Comparison of ENCODE assay signal across 8 cellular contexts in the genomic region with DNA sequence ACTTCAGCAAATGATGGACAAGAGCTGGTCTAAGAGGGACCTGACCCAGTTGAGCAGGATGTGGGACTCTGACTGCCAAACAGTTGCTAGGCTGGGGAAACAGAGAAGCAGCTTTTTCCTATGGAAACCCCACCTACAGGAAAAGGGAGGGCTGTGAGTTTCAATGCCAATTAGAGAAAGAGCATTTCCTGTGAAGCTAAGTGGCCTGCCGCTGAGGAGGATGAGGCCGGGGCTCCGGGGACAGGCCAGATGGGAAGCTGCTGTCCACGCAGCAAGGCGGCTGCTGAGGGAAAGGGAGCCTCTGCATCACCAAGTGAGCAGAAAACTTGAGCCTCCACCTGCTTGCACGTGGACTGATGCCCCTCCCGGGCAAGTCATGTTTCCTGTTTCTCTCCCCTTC. TPM values are rescaled to one million over a fixed set of nuclear protein-coding genes. Genes with fewer than 3 reads are reported as not detected.
DNase-seq lines count a peak whose midpoint lies in the region; ATAC-seq and TF ChIP-seq lines count a peak whose summit lies in the region.

Gene PCDH12, minus strand, starts transcription at position 90 of the 400 bp plus-strand sequence. CDS start 351 bp downstream, outside the sequence.

- CTCF ChIA-PET in activated naive CD4-positive, alpha-beta T cell treated with anti-CD3 and anti-CD28 coated beads, Interleukin-2, amount 10 ng/mL, durations not matched to agents 7 days and 5 days (lab: Charles Lee): interaction anchor here (0.9 to 10.4 kb wide), 12 partner anchors 9 to 264 kb away, joined by 3 to 155 read pairs (median 5); partner anchors contain the start of genes DELE1, PCDH1 and RNF14
- CTCF ChIA-PET in activated B cell treated with CpG ODN at 0.5 μM for 24 hours (lab: Charles Lee): interaction anchor here (0.8 to 6.9 kb wide), 3 partner anchors 79 to 293 kb away, joined by 3 to 133 read pairs (median 3); no protein-coding TSS in a partner anchor

- H3K27me3 Mint-ChIP-seq in activated naive CD4-positive, alpha-beta T cell treated with anti-CD3 and anti-CD28 coated beads, Interleukin-2, amount 10 ng/mL, durations not matched to agents 7 days and 5 days: peaks cover 3% of the 10 kb centered on the region
- peaks cover 3% of the 10 kb centered on the region for H3K27me3 Mint-ChIP-seq in activated B cell treated with CpG ODN at 0.5 μM for 24 hours

- H3K27me3 ChIP-seq in right cardiac atrium (ENCODE audit: control insufficient read depth, insufficient read depth) (no peaks in the 10 kb centered on the region), upper lobe of left lung (no peaks in the 10 kb centered on the region)

- WGBS in right cardiac atrium: 13% methylated on average over 7 of the region's 7 CpGs
- WGBS in upper lobe of left lung, 2 donors: 14 to 16% methylated on average over 7 of the region's 7 CpGs

- DNase-seq in activated naive CD4-positive, alpha-beta T cell treated with anti-CD3 and anti-CD28 coated beads, Interleukin-2, amount 10 ng/mL, durations not matched to agents 7 days and 5 days: peak; percentile 56
- DNase-seq in activated naive CD4-positive, alpha-beta T cell (lab: John Stamatoyannopoulos, UW): no peak
- DNase-seq in activated B cell treated with CpG ODN at 0.5 μM for 24 hours (no peak), right cardiac atrium (peak; percentile 64 to 81 (median 81)), upper lobe of left lung (peak; percentile 30 to 40), hippocampal formation (lab: John Stamatoyannopoulos, UW) (no peak)
- no peak for DNase-seq in stimulated activated CD4-positive, alpha-beta T cell treated with anti-CD3 and anti-CD28 coated beads, Interleukin-2, amount 100 ng/mL, for 48 hours

- peak in 2 of 4 donors; percentile 32 to 37 for TF ChIP-seq POLR2A in upper lobe of left lung (IDR thresholded peaks at IDR 0.05)

- H3K27ac ChIP-seq in right cardiac atrium (ENCODE audit: low read length) (peak within 1 kb of the TSS; percentile 83), upper lobe of left lung (peak within 1 kb of the TSS; percentile 65 to 87 (median 72))

- POLR2A ChIA-PET in activated B cell treated with CpG ODN at 0.5 μM for 24 hours (lab: Charles Lee): interaction anchor here (1.4 kb wide), 1 partner anchor 35 kb away, joined by 7 read pairs; the partner anchor contains the start of gene DELE1

- TF ChIP-seq EP300 in upper lobe of left lung (IDR thresholded peaks at IDR 0.05): peak in 1 of 4 donors; percentile 53

- H3K4me3 Mint-ChIP-seq in activated naive CD4-positive, alpha-beta T cell treated with anti-CD3 and anti-CD28 coated beads, Interleukin-2, amount 10 ng/mL, durations not matched to agents 7 days and 5 days: peak within 1 kb of the TSS; percentile 77
- no peak within 1 kb of the TSS for H3K4me3 Mint-ChIP-seq in activated B cell treated with CpG ODN at 0.5 μM for 24 hours

- ATAC-seq in activated B cell treated with CpG ODN at 0.5 μM for 24 hours (ENCODE audit: low read depth) (no peak), right cardiac atrium (peak; percentile 65 to 85), upper lobe of left lung (ENCODE audit: low FRiP score in 2 of 2) (peak; percentile 21 to 32), HG02840 (IDR thresholded peaks at IDR 0.05; ENCODE audit: low FRiP score, unreplicated experiment) (no peak)

- peaks cover 59% of the 10 kb centered on the region for H3K4me1 Mint-ChIP-seq in activated naive CD4-positive, alpha-beta T cell treated with anti-CD3 and anti-CD28 coated beads, Interleukin-2, amount 10 ng/mL, durations not matched to agents 7 days and 5 days
- H3K4me1 Mint-ChIP-seq in activated B cell treated with CpG ODN at 0.5 μM for 24 hours: peaks cover 18% of the 10 kb centered on the region

- H3K36me3 ChIP-seq in upper lobe of left lung: peaks cover 0 to 3% (median 0%) of the 10 kb centered on the region in 4 donors

- no peaks in the 10 kb centered on the region for H3K9me3 ChIP-seq in right cardiac atrium (ENCODE audit: control insufficient read depth, low read length)
- no peaks in the 10 kb centered on the region for H3K9me3 ChIP-seq in upper lobe of left lung

- no peak for TF ChIP-seq CTCF in activated B cell treated with CpG ODN at 0.5 μM for 24 hours (IDR thresholded peaks at IDR 0.05)
- peak in 1 of 6 experiments; percentile 12 for TF ChIP-seq CTCF in upper lobe of left lung (IDR thresholded peaks at IDR 0.05)

- peak within 1 kb of the TSS; percentile 86 for H3K27ac Mint-ChIP-seq in activated naive CD4-positive, alpha-beta T cell treated with anti-CD3 and anti-CD28 coated beads, Interleukin-2, amount 10 ng/mL, durations not matched to agents 7 days and 5 days
- peak within 1 kb of the TSS; percentile 20 for H3K27ac Mint-ChIP-seq in activated B cell treated with CpG ODN at 0.5 μM for 24 hours

- H3K4me3 ChIP-seq in right cardiac atrium (ENCODE audit: low read length) (peak within 1 kb of the TSS; percentile 23), upper lobe of left lung (peak within 1 kb of the TSS; percentile 22 to 50 (median 39))

- intact Hi-C loops in activated B cell treated with CpG ODN at 0.5 μM for 24 hours (cut with micrococcal nuclease): no loop called here
- intact Hi-C loops in right cardiac atrium (cut with DNase I): loop anchor here in 2 of 4 donors (5.0 to 10.0 kb wide), 3 partner anchors 36 to 73 kb away; partner anchors contain the start of gene DELE1 (in 1 of the 2)

- H3K4me1 ChIP-seq in right cardiac atrium (ENCODE audit: control insufficient read depth, insufficient read depth, low read length) (peaks cover 5% of the 10 kb centered on the region), upper lobe of left lung (peaks cover 29 to 44% (median 38%) of the 10 kb centered on the region in 4 donors)

- H3K36me3 Mint-ChIP-seq in activated naive CD4-positive, alpha-beta T cell treated with anti-CD3 and anti-CD28 coated beads, Interleukin-2, amount 10 ng/mL, durations not matched to agents 7 days and 5 days: no peaks in the 10 kb centered on the region
- peaks cover 2% of the 10 kb centered on the region for H3K36me3 Mint-ChIP-seq in activated B cell treated with CpG ODN at 0.5 μM for 24 hours (ENCODE audit: low read depth)

- H3K9me3 Mint-ChIP-seq in activated naive CD4-positive, alpha-beta T cell treated with anti-CD3 and anti-CD28 coated beads, Interleukin-2, amount 10 ng/mL, durations not matched to agents 7 days and 5 days: no peaks in the 10 kb centered on the region
- H3K9me3 Mint-ChIP-seq in activated B cell treated with CpG ODN at 0.5 μM for 24 hours: no peaks in the 10 kb centered on the region

RNA-seq across cellular contexts. Expression of gene PCDH12, which starts in this region (rescaled TPM):
- total RNA-seq in activated B cell treated with CpG ODN at 0.5 μM for 24 hours (not detected in 2 replicates), right cardiac atrium (1 to 10 TPM; 4.1 to 7.9 (median 6.7) TPM), upper lobe of left lung (10 to 100 TPM in 3 of 6 donors, 1 to 10 TPM in 3; 2.1 to 26.0 (median 10.7) TPM)
- polyA plus RNA-seq in right cardiac atrium: 3.0 TPM

Comparison
In these comparisons a context has a peak if more than half of its experiments do, and no peak if none do; other contexts are left out.
1. DNase-seq: peak in activated naive CD4-positive, alpha-beta T cell treated with anti-CD3 and anti-CD28 coated beads, Interleukin-2, amount 10 ng/mL, durations not matched to agents 7 days and 5 days (single experiment), right cardiac atrium (3 of 3) and upper lobe of left lung (2 of 2); none in activated naive CD4-positive, alpha-beta T cell (0 of 4), activated B cell treated with CpG ODN at 0.5 μM for 24 hours (single experiment), hippocampal formation (0 of 2) and stimulated activated CD4-positive, alpha-beta T cell treated with anti-CD3 and anti-CD28 coated beads, Interleukin-2, amount 100 ng/mL, for 48 hours (0 of 2).
2. ATAC-seq: peak in right cardiac atrium (2 of 2) and upper lobe of left lung (2 of 2); none in activated B cell treated with CpG ODN at 0.5 μM for 24 hours (single experiment) and HG02840 (single experiment).